In genomic region chr5:124736111-124736813, GRCh38 we compare ENCODE assay signal across 12 cellular contexts. TPM values are rescaled to one million over a fixed set of nuclear protein-coding genes. Genes with fewer than 3 reads are reported as not detected.
DNase-seq lines count a peak whose midpoint lies in the region; ATAC-seq, FAIRE-seq and TF ChIP-seq lines count a peak whose summit lies in the region.
"Had no signal": no experiment of that assay in that cellular context is flagged by ENCODE, and none has a peak within 500 bp of the region (broad histone marks: within the 10 kb centered on the region; RNA-seq: fewer than 3 reads in every experiment).

No MANE protein-coding gene starts in this region.

- H3K27ac Mint-ChIP-seq in glutamatergic neuron (ENCODE audit: unreplicated experiment): no peak overlapping the region
- H3K27ac Mint-ChIP-seq: activated naive CD4-positive, alpha-beta T cell treated with anti-CD3 and anti-CD28 coated beads, Interleukin-2, amount 50 U/mL, for 72 hours had no signal

- peaks cover 13% of the 10 kb centered on the region for H3K27me3 Mint-ChIP-seq in glutamatergic neuron (ENCODE audit: unreplicated experiment)

- peak; percentile 24 for FAIRE-seq in GM12892 (lab: Jason Lieb, UNC)
- FAIRE-seq: islet of Langerhans had no signal

- TF ChIP-seq CTCF in stomach (IDR thresholded peaks at IDR 0.05) (no peak), glutamatergic neuron (IDR thresholded peaks at IDR 0.05; ENCODE audit: partially characterized antibody, unreplicated experiment) (no peak)

- no peak overlapping the region for H3K4me3 Mint-ChIP-seq in glutamatergic neuron (ENCODE audit: unreplicated experiment)

- H3K27ac ChIP-seq in right cardiac atrium (ENCODE audit: low read length) (no peak overlapping the region), stomach (peak overlapping the region in 4 of 5 donors; percentile 50 to 76 (median 68))

- H3K36me3 Mint-ChIP-seq in glutamatergic neuron (ENCODE audit: unreplicated experiment): no peaks in the 10 kb centered on the region

- peaks cover 82% of the 10 kb centered on the region for H3K4me1 Mint-ChIP-seq in glutamatergic neuron (ENCODE audit: low read depth, unreplicated experiment)

- intact Hi-C loops in right cardiac atrium (cut with DNase I): no loop called here
- intact Hi-C loops in stomach (cut with DNase I; ENCODE audit: low total_unique reads): no loop called here

- H3K4me3 ChIP-seq in adipocyte (ENCODE audit: low read length) (peak overlapping the region; percentile 75), right cardiac atrium (ENCODE audit: low read length) (peak overlapping the region; percentile 33), stomach (peak overlapping the region in 2 of 4 donors; percentile 40 to 48)

- ATAC-seq in right cardiac atrium: peak; percentile 49 to 53
- ATAC-seq in GM19035 (IDR thresholded peaks at IDR 0.05; ENCODE audit: unreplicated experiment): no peak
- ATAC-seq: activated naive CD4-positive, alpha-beta T cell treated with anti-CD3 and anti-CD28 coated beads, Interleukin-2, amount 50 U/mL, for 72 hours had no signal

- peaks cover 31% of the 10 kb centered on the region for H3K9me3 Mint-ChIP-seq in glutamatergic neuron (ENCODE audit: unreplicated experiment)

- peak overlapping the region; percentile 73 for H3K9ac ChIP-seq in adipocyte (ENCODE audit: low read length)

- TF ChIP-seq EP300 in stomach (IDR thresholded peaks at IDR 0.05): no peak

- H3K9me3 ChIP-seq in adipocyte (ENCODE audit: control insufficient read depth, low read length) (no peaks in the 10 kb centered on the region), right cardiac atrium (ENCODE audit: control insufficient read depth, low read length) (no peaks in the 10 kb centered on the region), stomach (no peaks in the 10 kb centered on the region)

- H3K4me1 ChIP-seq in adipocyte (ENCODE audit: control insufficient read depth, insufficient read depth, low read length) (peaks cover 42% of the 10 kb centered on the region), right cardiac atrium (ENCODE audit: control insufficient read depth, insufficient read depth, low read length) (peaks cover 2% of the 10 kb centered on the region), stomach (peaks cover 39 to 97% (median 70%) of the 10 kb centered on the region in 4 donors)

- TF ChIP-seq POLR2A in GM12892 (IDR thresholded peaks at IDR 0.05; ENCODE audit: low read depth, low read length) (no peak), stomach (IDR thresholded peaks at IDR 0.05) (no peak)

- 44% methylated on average over 6 of the region's 6 CpGs for WGBS in right cardiac atrium
- 29 to 47% (median 41%) methylated on average over 6 of the region's 6 CpGs for WGBS in stomach, 5 donors

- H3K27me3 ChIP-seq in adipocyte (replicated peaks; ENCODE audit: control insufficient read depth, insufficient read depth, low read length) (no peaks in the 10 kb centered on the region), right cardiac atrium (ENCODE audit: control insufficient read depth, insufficient read depth) (no peaks in the 10 kb centered on the region), stomach (no peaks in the 10 kb centered on the region)

- no peak for DNase-seq in GM12892 (ENCODE audit: insufficient read length)
- peak; percentile 91 for DNase-seq in adipocyte (ENCODE audit: low read depth)
- DNase-seq in right cardiac atrium: no peak
- DNase-seq in stomach: no peak
- DNase-seq in UCSD-AML1 (lab: John Stamatoyannopoulos, UW; ENCODE audit: unreplicated experiment): no peak
- no peak for DNase-seq in pons (ENCODE audit: low spot score)
- DNase-seq in glutamatergic neuron: no peak
- DNase-seq: MM.1S, SW 1271 had no signal

- no peaks in the 10 kb centered on the region for H3K36me3 ChIP-seq in adipocyte (ENCODE audit: control insufficient read depth, insufficient read depth, low read length, severe bottlenecking)
- H3K36me3 ChIP-seq in stomach: no peaks in the 10 kb centered on the region

RNA-seq across cellular contexts. Expression of gene ZNF608, which starts 10.2 kb away (rescaled TPM):
- polyA plus RNA-seq in GM12892 (2012; ENCODE audit: missing spikeins): 12.9 TPM
- total RNA-seq in right cardiac atrium (10 to 100 TPM; 31.1 to 43.7 (median 41.2) TPM), stomach (100 to 1,000 TPM in 1 of 5 donors, 10 to 100 TPM in 4; 19.0 to 386 (median 27.2) TPM), glutamatergic neuron (ENCODE audit: unreplicated experiment) (161 TPM)
- polyA plus RNA-seq in right cardiac atrium (16.4 TPM), stomach (1 to 10 TPM; 5.5 to 8.7 (median 7.5) TPM)
- total RNA-seq: activated naive CD4-positive, alpha-beta T cell treated with anti-CD3 and anti-CD28 coated beads, Interleukin-2, amount 50 U/mL, for 72 hours had no signal
